Comparison of ENCODE assay signal across 1 cellular context in genomic region chr10:97277551-97277950, GRCh38.
TF ChIP-seq lines count a peak whose summit lies in the region.

No MANE protein-coding gene starts in this region.

TF ChIP-seq in SK-N-SH, 30 proteins besides CTCF, POLR2A, EP300 and RAD21 (continued from another document):
- TF ChIP-seq USF2 (IDR thresholded peaks at IDR 0.05; ENCODE audit: borderline replicate concordance, low read depth, low read length) = no peak
- no peak for TF ChIP-seq MEF2A (IDR thresholded peaks at IDR 0.05; ENCODE audit: borderline replicate concordance, low read depth)
- TF ChIP-seq SIN3A (IDR thresholded peaks at IDR 0.05; ENCODE audit: borderline replicate concordance, low read depth, low read length) = no peak
- no peak for TF ChIP-seq SMC3 (IDR thresholded peaks at IDR 0.05; ENCODE audit: low read depth, low read length)
- no peak for TF ChIP-seq CHD2 (IDR thresholded peaks at IDR 0.05; ENCODE audit: low read length, partially characterized antibody)
- TF ChIP-seq PBX3 (IDR thresholded peaks at IDR 0.05) = no peak
- no peak for TF ChIP-seq TCF12 (IDR thresholded peaks at IDR 0.05)
- TF ChIP-seq RCOR1 (IDR thresholded peaks at IDR 0.05; ENCODE audit: low read length) = no peak
- no peak for TF ChIP-seq IRF3 (IDR thresholded peaks at IDR 0.05; ENCODE audit: low read depth, low read length)
- TF ChIP-seq NFIC (IDR thresholded peaks at IDR 0.05; ENCODE audit: borderline replicate concordance) = no peak
- no peak for TF ChIP-seq GATA2 (CRISPR knock-in tag; IDR thresholded peaks at IDR 0.05)
